ENCODE assay signal across 8 cellular contexts in the genomic region with DNA sequence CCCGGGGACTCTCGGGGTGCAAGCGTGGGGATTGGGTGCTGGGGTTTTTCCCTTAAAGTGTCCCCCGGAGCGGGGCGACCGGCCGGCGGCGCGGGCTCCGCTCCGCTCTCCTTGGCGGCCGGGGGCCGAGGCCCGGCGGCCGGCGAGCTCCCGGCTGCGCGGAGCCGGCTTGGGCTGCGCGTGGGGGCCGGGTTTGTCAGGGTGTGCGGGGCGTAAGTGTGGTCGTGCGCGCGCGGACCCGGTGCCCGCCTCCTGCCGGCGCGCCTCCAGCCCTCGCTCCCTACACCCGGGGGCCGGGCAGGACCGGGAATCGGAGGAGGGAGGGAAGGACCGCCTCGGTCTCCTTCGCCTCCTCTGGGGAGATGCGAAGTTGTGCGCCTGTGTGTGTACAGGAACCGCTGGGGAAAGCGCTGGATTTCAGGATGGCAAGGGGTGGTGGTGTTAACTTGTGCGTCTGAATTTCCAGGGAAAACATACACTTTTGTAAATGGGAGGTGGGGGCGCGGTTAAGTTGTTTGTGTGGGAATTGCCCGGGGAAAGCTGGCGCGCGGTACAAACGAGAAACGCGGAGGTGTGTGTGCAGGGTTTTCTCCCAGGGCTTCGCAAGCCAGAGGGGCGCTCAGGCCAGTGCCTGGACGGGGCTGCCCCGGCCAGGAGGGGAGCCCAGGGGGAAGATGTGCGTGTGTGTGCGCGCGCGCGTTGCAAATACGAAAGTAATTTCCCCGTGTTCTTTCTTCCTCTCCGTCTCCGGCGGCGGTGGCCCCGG. TPM values are rescaled to one million over a fixed set of nuclear protein-coding genes. Genes with fewer than 3 reads are reported as not detected.
A peak's percentile ranks its signal among the peaks of the same experiment; 100 is the strongest.
DNase-seq lines count a peak whose midpoint lies in the region; ATAC-seq and TF ChIP-seq lines count a peak whose summit lies in the region.

No MANE protein-coding gene starts in this region.

- H3K27me3 ChIP-seq in CD4-positive, alpha-beta memory T cell (ENCODE audit: insufficient read depth, low read length): no peaks in the 10 kb centered on the region
- no peaks in the 10 kb centered on the region for H3K27me3 ChIP-seq in endocrine pancreas (ENCODE audit: control insufficient read depth, insufficient read depth, low read length)
- H3K27me3 ChIP-seq in testis: no peaks in the 10 kb centered on the region

- no peak for TF ChIP-seq EP300 in Ishikawa (IDR thresholded peaks at IDR 0.05; ENCODE audit: borderline replicate concordance)

- peak overlapping the region; percentile 69 for H3K9ac ChIP-seq in endocrine pancreas (ENCODE audit: control insufficient read depth, insufficient read depth, low read length)

- H3K36me3 Mint-ChIP-seq in CD4-positive, alpha-beta memory T cell: peaks cover 0 to 6% of the 10 kb centered on the region in 2 donors
- no peaks in the 10 kb centered on the region for H3K36me3 Mint-ChIP-seq in activated CD4-positive, alpha-beta memory T cell treated with anti-CD3 and anti-CD28 coated beads, Interleukin-2, amount 10 ng/mL, durations not matched to agents 7 days and 5 days (ENCODE audit: low read depth)

- H3K9me3 Mint-ChIP-seq in CD4-positive, alpha-beta memory T cell: peaks cover 0 to 2% (median 0%) of the 10 kb centered on the region in 8 donors
- no peaks in the 10 kb centered on the region for H3K9me3 Mint-ChIP-seq in activated CD4-positive, alpha-beta memory T cell treated with anti-CD3 and anti-CD28 coated beads, Interleukin-2, amount 10 ng/mL, durations not matched to agents 7 days and 5 days

- H3K27ac ChIP-seq in CD4-positive, alpha-beta memory T cell (ENCODE audit: low read depth, low read length): peak overlapping the region; percentile 76
- peak overlapping the region; percentile 88 for H3K27ac ChIP-seq in testis

- no peaks in the 10 kb centered on the region for H3K9me3 ChIP-seq in CD4-positive, alpha-beta memory T cell (ENCODE audit: control insufficient read depth in 1 of 2, low read length in 2 of 2)
- H3K9me3 ChIP-seq in endocrine pancreas (ENCODE audit: control insufficient read depth, low read length): no peaks in the 10 kb centered on the region
- no peaks in the 10 kb centered on the region for H3K9me3 ChIP-seq in mucosa of descending colon
- no peaks in the 10 kb centered on the region for H3K9me3 ChIP-seq in testis

- DNase-seq in CD4-positive, alpha-beta memory T cell: peak; percentile 47 to 68 (median 53)
- peak; percentile 58 for DNase-seq in activated CD4-positive, alpha-beta memory T cell treated with anti-CD3 and anti-CD28 coated beads, Interleukin-2, amount 10 ng/mL, durations not matched to agents 7 days and 5 days
- DNase-seq in mucosa of descending colon: peak; percentile 59 to 80 (median 74)
- peak; percentile 38 for DNase-seq in testis
- no peak for DNase-seq in foreskin melanocyte

- TF ChIP-seq RAD21 in Ishikawa (IDR thresholded peaks at IDR 0.05; ENCODE audit: low read depth): no peak

- CTCF ChIA-PET in CD4-positive, alpha-beta memory T cell (lab: Charles Lee; ENCODE audit: partially characterized antibody): interaction anchor here (0.5 to 2.8 kb wide), 5 partner anchors 10 to 289 kb away, joined by 3 to 10 read pairs (median 4); no protein-coding TSS in a partner anchor
- CTCF ChIA-PET in activated CD4-positive, alpha-beta memory T cell treated with anti-CD3 and anti-CD28 coated beads, Interleukin-2, amount 10 ng/mL, durations not matched to agents 7 days and 5 days (lab: Charles Lee): interaction anchor here (0.7 kb wide), 1 partner anchor 22 kb away, joined by 3 read pairs; no protein-coding TSS in a partner anchor

- peak overlapping the region; percentile 92 to 98 (median 96) for H3K4me3 Mint-ChIP-seq in CD4-positive, alpha-beta memory T cell
- H3K4me3 Mint-ChIP-seq in activated CD4-positive, alpha-beta memory T cell treated with anti-CD3 and anti-CD28 coated beads, Interleukin-2, amount 10 ng/mL, durations not matched to agents 7 days and 5 days: peak overlapping the region; percentile 95

- H3K27me3 Mint-ChIP-seq in CD4-positive, alpha-beta memory T cell: no peaks in the 10 kb centered on the region
- H3K27me3 Mint-ChIP-seq in activated CD4-positive, alpha-beta memory T cell treated with anti-CD3 and anti-CD28 coated beads, Interleukin-2, amount 10 ng/mL, durations not matched to agents 7 days and 5 days: peaks cover 15% of the 10 kb centered on the region

- intact Hi-C loops in CD4-positive, alpha-beta memory T cell (cut with micrococcal nuclease): loop anchor here (2.0 to 10.0 kb wide), 5 partner anchors 78 to 1022 kb away; no protein-coding TSS in a partner anchor
- intact Hi-C loops in mucosa of descending colon (cut with DNase I, micrococcal nuclease) (loop anchor here (10.0 kb wide), 2 partner anchors 95 to 125 kb away; no protein-coding TSS in a partner anchor), testis (cut with DNase I; ENCODE audit: low total_unique reads) (loop anchor here (5.0 to 10.0 kb wide), 2 partner anchors 92 to 125 kb away; no protein-coding TSS in a partner anchor)

- WGBS in testis, 2 donors: 0 to 1% methylated on average over 19 to 66 of the region's 78 CpGs

- H3K4me3 ChIP-seq in CD4-positive, alpha-beta memory T cell (ENCODE audit: low read length in 2 of 2): peak overlapping the region; percentile 50 to 85
- H3K4me3 ChIP-seq in endocrine pancreas (ENCODE audit: control insufficient read depth, insufficient read depth, low read length) (peak overlapping the region; percentile 14), mucosa of descending colon (peak overlapping the region; percentile 97), testis (peak overlapping the region; percentile 83 to 84)

- peak overlapping the region; percentile 90 to 97 (median 95) for H3K27ac Mint-ChIP-seq in CD4-positive, alpha-beta memory T cell
- H3K27ac Mint-ChIP-seq in activated CD4-positive, alpha-beta memory T cell treated with anti-CD3 and anti-CD28 coated beads, Interleukin-2, amount 10 ng/mL, durations not matched to agents 7 days and 5 days: peak overlapping the region; percentile 85

- ATAC-seq in GM21526 (IDR thresholded peaks at IDR 0.05; ENCODE audit: low FRiP score, unreplicated experiment) (peak; percentile 28), mucosa of descending colon (no peak)

- TF ChIP-seq POLR2A in testis (IDR thresholded peaks at IDR 0.05): no peak

- TF ChIP-seq CTCF in mucosa of descending colon (IDR thresholded peaks at IDR 0.05): no peak
- peak in 1 of 3 experiments; percentile 6 for TF ChIP-seq CTCF in testis (IDR thresholded peaks at IDR 0.05)

- H3K4me1 Mint-ChIP-seq in CD4-positive, alpha-beta memory T cell: peaks cover 21 to 71% (median 42%) of the 10 kb centered on the region in 4 donors
- peaks cover 38% of the 10 kb centered on the region for H3K4me1 Mint-ChIP-seq in activated CD4-positive, alpha-beta memory T cell treated with anti-CD3 and anti-CD28 coated beads, Interleukin-2, amount 10 ng/mL, durations not matched to agents 7 days and 5 days

- POLR2A ChIA-PET in CD4-positive, alpha-beta memory T cell (lab: Charles Lee; ENCODE audit: partially characterized antibody): interaction anchor here (0.7 to 8.6 kb wide), 8 partner anchors 20 to 1118 kb away, joined by 3 to 140 read pairs (median 4); no protein-coding TSS in a partner anchor
- POLR2A ChIA-PET in activated CD4-positive, alpha-beta memory T cell treated with anti-CD3 and anti-CD28 coated beads, Interleukin-2, amount 10 ng/mL, durations not matched to agents 7 days and 5 days (lab: Charles Lee): interaction anchor here (1.0 to 3.2 kb wide), 2 partner anchors 22 to 97 kb away, joined by 4 to 10 read pairs; no protein-coding TSS in a partner anchor

- H3K4me1 ChIP-seq in CD4-positive, alpha-beta memory T cell (ENCODE audit: insufficient read depth, low read length): peaks cover 43% of the 10 kb centered on the region
- no peaks in the 10 kb centered on the region for H3K4me1 ChIP-seq in endocrine pancreas (ENCODE audit: control insufficient read depth, insufficient read depth, low read length)
- peaks cover 49% of the 10 kb centered on the region for H3K4me1 ChIP-seq in mucosa of descending colon (ENCODE audit: low read depth)
- H3K4me1 ChIP-seq in testis: peaks cover 42% of the 10 kb centered on the region

- no peaks in the 10 kb centered on the region for H3K36me3 ChIP-seq in CD4-positive, alpha-beta memory T cell (ENCODE audit: insufficient read depth, low read length)
- H3K36me3 ChIP-seq in endocrine pancreas (ENCODE audit: control insufficient read depth, insufficient read depth, low read length) (no peaks in the 10 kb centered on the region), mucosa of descending colon (ENCODE audit: low read depth) (no peaks in the 10 kb centered on the region), testis (ENCODE audit: low read depth, missing control alignments) (no peaks in the 10 kb centered on the region)

TF ChIP-seq in Ishikawa, 13 proteins besides CTCF, POLR2A, EP300 and RAD21 (continues in another document):
- TF ChIP-seq, protein P1, sequence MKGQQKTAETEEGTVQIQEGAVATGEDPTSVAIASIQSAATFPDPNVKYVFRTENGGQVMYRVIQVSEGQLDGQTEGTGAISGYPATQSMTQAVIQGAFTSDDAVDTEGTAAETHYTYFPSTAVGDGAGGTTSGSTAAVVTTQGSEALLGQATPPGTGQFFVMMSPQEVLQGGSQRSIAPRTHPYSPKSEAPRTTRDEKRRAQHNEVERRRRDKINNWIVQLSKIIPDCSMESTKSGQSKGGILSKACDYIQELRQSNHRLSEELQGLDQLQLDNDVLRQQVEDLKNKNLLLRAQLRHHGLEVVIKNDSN (IDR thresholded peaks at IDR 0.05): no peak
- TF ChIP-seq TEAD4 (IDR thresholded peaks at IDR 0.05) (no peak), ZBTB7A (IDR thresholded peaks at IDR 0.05; ENCODE audit: low read depth) (peak; percentile 41; the same call in 1 of the 2 replicates), FOXM1 (IDR thresholded peaks at IDR 0.05; ENCODE audit: borderline replicate concordance, low read depth) (no peak)

RNA-seq across cellular contexts. Expression of gene ZMIZ1, which starts 0.7 kb away (rescaled TPM):
- total RNA-seq in CD4-positive, alpha-beta memory T cell: 10 to 100 TPM; 23.1 to 25.4 TPM
- 1 to 10 TPM in 1 of 2 donors, under 1 TPM in 1; 0.58 to 4.9 TPM for polyA plus RNA-seq in CD4-positive, alpha-beta memory T cell
- 10 to 100 TPM; 46.9 to 47.0 TPM for total RNA-seq in activated CD4-positive, alpha-beta memory T cell treated with anti-CD3 and anti-CD28 coated beads, Interleukin-2, amount 10 ng/mL, durations not matched to agents 7 days and 5 days
- total RNA-seq in mucosa of descending colon (100 to 1,000 TPM in 1 of 3 donors, 10 to 100 TPM in 2; 61.4 to 103 (median 89.1) TPM), testis (10 to 100 TPM; 18.8 to 22.0 TPM)
- polyA plus RNA-seq in testis (ENCODE audit: insufficient read depth, low read depth, low replicate concordance): 15.2 TPM

Comparison
In these comparisons a context has a peak if more than half of its experiments do, and no peak if none do; other contexts are left out.
1. H3K4me3 ChIP-seq: peak in every context shown above with its lines; median percentile 97 in mucosa of descending colon; 84 in testis; 68 in CD4-positive, alpha-beta memory T cell; 14 in endocrine pancreas.